Comparison of ENCODE assay signal across 17 cellular contexts in genomic region chr12:49923878-49924610, GRCh38. TPM values are rescaled to one million over a fixed set of nuclear protein-coding genes. Genes with fewer than 3 reads are reported as not detected.
"Had no signal": no experiment of that assay in that cellular context is flagged by ENCODE, and none has a peak within 500 bp of the region (broad histone marks: within the 10 kb centered on the region; RNA-seq: fewer than 3 reads in every experiment).

No MANE protein-coding gene starts in this region.

- H3K27ac Mint-ChIP-seq: activated naive CD8-positive, alpha-beta T cell; nephron progenitor cell; WTC11 had no signal

- H3K36me3 Mint-ChIP-seq: activated naive CD8-positive, alpha-beta T cell; WTC11 had no signal

- H3K4me3 ChIP-seq: dorsolateral prefrontal cortex, skin epidermis, tibial artery had no signal

- H3K9me3 Mint-ChIP-seq: nephron progenitor cell, WTC11 had no signal

- H3K9me3 ChIP-seq: tibial artery had no signal

- H3K4me3 Mint-ChIP-seq: activated naive CD8-positive, alpha-beta T cell; nephron progenitor cell; WTC11 had no signal

- H3K27me3 Mint-ChIP-seq: activated naive CD8-positive, alpha-beta T cell had no signal

- H3K27me3 ChIP-seq: dorsolateral prefrontal cortex, tibial artery had no signal

- H3K36me3 ChIP-seq: tibial artery had no signal

- H3K4me1 Mint-ChIP-seq: nephron progenitor cell, WTC11 had no signal

- DNase-seq: activated CD4-positive, alpha-beta T cell treated with anti-CD3 and anti-CD28 coated beads, Interleukin-2, amount 50 U/mL, for 1 hour; activated gamma-delta T cell; anterior cingulate cortex; hypothalamus; mammary epithelial cell; nephron progenitor cell; SHP77 had no signal

- ATAC-seq: SK-N-SH treated with all-trans-retinoic acid at 6 μM for 48 hours, WTC11 had no signal

- H3K27ac ChIP-seq: dorsolateral prefrontal cortex, skin epidermis, tibial artery had no signal

RNA-seq across cellular contexts. Expression of gene FAIM2, which starts 20.3 kb away (rescaled TPM):
- total RNA-seq: glomerular endothelial cell, mammary epithelial cell had no signal
- polyA plus RNA-seq: mammary epithelial cell had no signal

RNA-seq across cellular contexts. Expression of gene AQP2, which starts 26.5 kb away (rescaled TPM):
- total RNA-seq: cerebellum; dorsolateral prefrontal cortex; glomerular endothelial cell; mammary epithelial cell; osteocyte; T-helper 1 cell treated with Interleukin-12 subunit alpha and Interleukin-12 subunit beta and Interleukin-4 antibody, amounts not matched to agents 30 ng/mL and 1 ng/mL, for 36 hours; WTC11 had no signal
- polyA plus RNA-seq: mammary epithelial cell had no signal

RNA-seq across cellular contexts. Expression of gene AQP5, which starts 37.6 kb away (rescaled TPM):
- total RNA-seq: glomerular endothelial cell; T-helper 1 cell treated with Interleukin-12 subunit alpha and Interleukin-12 subunit beta and Interleukin-4 antibody, amounts not matched to agents 30 ng/mL and 1 ng/mL, for 36 hours had no signal
- polyA plus RNA-seq: mammary epithelial cell had no signal

RNA-seq across cellular contexts. Expression of gene AQP6, which starts 48.7 kb away (rescaled TPM):
- total RNA-seq: glomerular endothelial cell; osteocyte; T-helper 1 cell treated with Interleukin-12 subunit alpha and Interleukin-12 subunit beta and Interleukin-4 antibody, amounts not matched to agents 30 ng/mL and 1 ng/mL, for 36 hours had no signal
